12 cellular contexts compared by ENCODE assay signal in genomic region chr4:14790487-14790886, GRCh38.
"Had no signal": no experiment of that assay in that cellular context is flagged by ENCODE, and none has a peak within 500 bp of the region (broad histone marks: within the 10 kb centered on the region; RNA-seq: fewer than 3 reads in every experiment).

No MANE protein-coding gene starts in this region.

- H3K9me3 Mint-ChIP-seq: type B pancreatic cell had no signal

- H3K4me1 Mint-ChIP-seq: neural crest cell had no signal

- H3K4me3 Mint-ChIP-seq: neural crest cell, type B pancreatic cell had no signal

- DNase-seq: activated effector memory CD4-positive, alpha-beta T cell treated with anti-CD3 and anti-CD28 coated beads, Interleukin-2, amount 50 U/mL, for 16 hours; caudate nucleus; colonic mucosa; islet precursor cell; left ventricle myocardium inferior; mesenchymal stem cell; sigmoid colon; stimulated activated CD4-positive, alpha-beta T cell treated with anti-CD3 and anti-CD28 coated beads, Interleukin-2, amount 100 ng/mL, for 24 hours; stimulated activated naive CD4-positive, alpha-beta T cell had no signal

- ATAC-seq: gastroesophageal sphincter had no signal

- H3K27ac Mint-ChIP-seq: type B pancreatic cell had no signal

- H3K36me3 Mint-ChIP-seq: type B pancreatic cell had no signal
